Comparison of ENCODE assay signal across 28 cellular contexts in the genomic region with DNA sequence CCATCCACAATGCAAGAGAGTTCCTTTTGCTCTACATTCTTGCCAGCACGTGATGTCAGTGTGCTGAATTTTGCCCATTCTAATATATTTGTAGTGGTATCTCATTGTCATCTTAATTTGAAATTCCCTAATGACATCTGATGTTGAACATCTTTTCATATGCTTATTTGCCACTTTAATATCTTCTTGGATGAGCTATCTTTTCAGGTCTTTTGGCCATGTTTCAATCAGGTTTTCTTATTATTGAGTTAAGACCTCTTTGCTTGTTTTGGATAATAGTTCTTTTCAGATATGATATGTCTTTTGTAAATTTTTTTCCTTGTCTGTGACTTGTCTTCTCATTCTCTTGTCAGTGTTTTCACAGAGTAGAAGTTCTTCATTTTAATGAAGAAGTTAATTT.
"Had no signal": no experiment of that assay in that cellular context is flagged by ENCODE, and none has a peak within 500 bp of the region (broad histone marks: within the 10 kb centered on the region; RNA-seq: fewer than 3 reads in every experiment).

No MANE protein-coding gene starts in this region.

- H3K4me1 ChIP-seq: colonic mucosa, esophagus muscularis mucosa, foreskin keratinocyte, gastrocnemius medialis, gastroesophageal sphincter, heart left ventricle, heart right ventricle had no signal

- H3K4me2 ChIP-seq: hepatocyte had no signal

- H3K4me3 ChIP-seq: colonic mucosa, coronary artery, dorsolateral prefrontal cortex, esophagus muscularis mucosa, esophagus squamous epithelium, gastrocnemius medialis, gastroesophageal sphincter, heart left ventricle, heart right ventricle, hepatocyte had no signal

- H3K27ac Mint-ChIP-seq: dendritic cell treated with granulocyte-macrophage colony-stimulating factor and Interleukin-4, amounts not matched to agents 40 ng/mL and 50 ng/mL, for 4 days; effector memory CD8-positive, alpha-beta T cell; endodermal cell had no signal

- DNase-seq: colonic mucosa; cortex of kidney; dermis blood vessel endothelial cell; dorsolateral prefrontal cortex; effector CD4-positive, alpha-beta T cell; effector CD8-positive, alpha-beta T cell; effector memory CD4-positive, alpha-beta T cell; effector memory CD8-positive, alpha-beta T cell; endodermal cell; erythroblast; esophagus squamous epithelium; foreskin fibroblast; foreskin keratinocyte; foreskin melanocyte; gastrocnemius medialis; glutamatergic neuron; head of caudate nucleus; heart left ventricle; heart right ventricle; hippocampal formation had no signal

- H3K9me3 Mint-ChIP-seq: dendritic cell treated with granulocyte-macrophage colony-stimulating factor and Interleukin-4, amounts not matched to agents 40 ng/mL and 50 ng/mL, for 4 days; effector memory CD8-positive, alpha-beta T cell; endodermal cell had no signal

- H3K36me3 ChIP-seq: colonic mucosa, esophagus muscularis mucosa, esophagus squamous epithelium, gastrocnemius medialis, gastroesophageal sphincter, heart left ventricle, heart right ventricle had no signal

- H2AFZ ChIP-seq: hepatocyte had no signal

- H3K79me2 ChIP-seq: hepatocyte had no signal

- H3K9me3 ChIP-seq: colonic mucosa, esophagus muscularis mucosa, esophagus squamous epithelium, gastrocnemius medialis, gastroesophageal sphincter, heart left ventricle, heart right ventricle had no signal

- H3K27ac ChIP-seq: colonic mucosa, coronary artery, dorsolateral prefrontal cortex, epithelial cell of prostate, esophagus muscularis mucosa, esophagus squamous epithelium, foreskin keratinocyte, gastrocnemius medialis, gastroesophageal sphincter, heart left ventricle, heart right ventricle, hepatocyte had no signal

- H3K27me3 ChIP-seq: colonic mucosa, dorsolateral prefrontal cortex, esophagus muscularis mucosa, esophagus squamous epithelium, foreskin keratinocyte, gastrocnemius medialis, hepatocyte had no signal

- ATAC-seq: effector memory CD8-positive, alpha-beta T cell; esophagus mucosa; foreskin keratinocyte; gastrocnemius medialis; gastroesophageal sphincter; heart left ventricle; heart right ventricle had no signal

- FAIRE-seq: endometrium had no signal

- H3K4me3 Mint-ChIP-seq: dendritic cell treated with granulocyte-macrophage colony-stimulating factor and Interleukin-4, amounts not matched to agents 40 ng/mL and 50 ng/mL, for 4 days; effector memory CD8-positive, alpha-beta T cell; endodermal cell had no signal
